Comparison of ENCODE assay signal across 8 cellular contexts in genomic region chr2:179265082-179265575, GRCh38. TPM values are rescaled to one million over a fixed set of nuclear protein-coding genes. Genes with fewer than 3 reads are reported as not detected.
DNase-seq lines count a peak whose midpoint lies in the region; ATAC-seq lines count a peak whose summit lies in the region.

No MANE protein-coding gene starts in this region.

- H3K27me3 Mint-ChIP-seq in T-helper 1 cell treated with Interleukin-12 subunit alpha and Interleukin-12 subunit beta and Interleukin-4 antibody, amounts not matched to agents 30 μg/mL and 1 μg/mL, for 36 hours (ENCODE audit: low read depth): peaks cover 48% of the 10 kb centered on the region
- peaks cover 23% of the 10 kb centered on the region for H3K27me3 Mint-ChIP-seq in activated CD4-positive, alpha-beta memory T cell treated with anti-CD3 and anti-CD28 coated beads, Interleukin-2, amount 10 ng/mL, durations not matched to agents 7 days and 5 days

- peak overlapping the region; percentile 83 for H3K4me3 ChIP-seq in skeletal muscle cell (ENCODE audit: low read depth, low read length)

- POLR2A ChIA-PET in activated CD4-positive, alpha-beta memory T cell treated with anti-CD3 and anti-CD28 coated beads, Interleukin-2, amount 10 ng/mL, durations not matched to agents 7 days and 5 days (lab: Charles Lee): no interaction called here

- CTCF ChIA-PET in activated CD4-positive, alpha-beta memory T cell treated with anti-CD3 and anti-CD28 coated beads, Interleukin-2, amount 10 ng/mL, durations not matched to agents 7 days and 5 days (lab: Charles Lee): no interaction called here

- H3K27ac Mint-ChIP-seq in T-helper 1 cell treated with Interleukin-12 subunit alpha and Interleukin-12 subunit beta and Interleukin-4 antibody, amounts not matched to agents 30 μg/mL and 1 μg/mL, for 36 hours: no peak overlapping the region
- H3K27ac Mint-ChIP-seq in activated CD4-positive, alpha-beta memory T cell treated with anti-CD3 and anti-CD28 coated beads, Interleukin-2, amount 10 ng/mL, durations not matched to agents 7 days and 5 days: peak overlapping the region; percentile 38

- intact Hi-C loops in left cardiac atrium (cut with DNase I): loop anchor here in 1 of 2 donors (10.0 kb wide), 1 partner anchor 80 kb away; no protein-coding TSS in a partner anchor

- no peaks in the 10 kb centered on the region for H3K36me3 Mint-ChIP-seq in T-helper 1 cell treated with Interleukin-12 subunit alpha and Interleukin-12 subunit beta and Interleukin-4 antibody, amounts not matched to agents 30 μg/mL and 1 μg/mL, for 36 hours (ENCODE audit: low read depth)
- H3K36me3 Mint-ChIP-seq in activated CD4-positive, alpha-beta memory T cell treated with anti-CD3 and anti-CD28 coated beads, Interleukin-2, amount 10 ng/mL, durations not matched to agents 7 days and 5 days (ENCODE audit: low read depth): peaks cover 11% of the 10 kb centered on the region

- peaks cover 7% of the 10 kb centered on the region for H3K9me3 Mint-ChIP-seq in T-helper 1 cell treated with Interleukin-12 subunit alpha and Interleukin-12 subunit beta and Interleukin-4 antibody, amounts not matched to agents 30 μg/mL and 1 μg/mL, for 36 hours
- H3K9me3 Mint-ChIP-seq in activated CD4-positive, alpha-beta memory T cell treated with anti-CD3 and anti-CD28 coated beads, Interleukin-2, amount 10 ng/mL, durations not matched to agents 7 days and 5 days: no peaks in the 10 kb centered on the region

- H3K4me3 Mint-ChIP-seq in T-helper 1 cell treated with Interleukin-12 subunit alpha and Interleukin-12 subunit beta and Interleukin-4 antibody, amounts not matched to agents 30 μg/mL and 1 μg/mL, for 36 hours: peak overlapping the region; percentile 60
- peak overlapping the region; percentile 74 for H3K4me3 Mint-ChIP-seq in activated CD4-positive, alpha-beta memory T cell treated with anti-CD3 and anti-CD28 coated beads, Interleukin-2, amount 10 ng/mL, durations not matched to agents 7 days and 5 days

- DNase-seq in T-helper 1 cell (no peak), left cardiac atrium (no peak), skeletal muscle cell (ENCODE audit: low read depth) (no peak), DMS 273 treated with DMSO at 0.1 percent for 48 hours (lab: John Stamatoyannopoulos, UW) (no peak)
- DNase-seq in activated CD4-positive, alpha-beta memory T cell treated with anti-CD3 and anti-CD28 coated beads, Interleukin-2, amount 10 ng/mL, durations not matched to agents 7 days and 5 days: no peak

- ATAC-seq in left cardiac atrium: peak; percentile 14 to 39
- ATAC-seq in GM21576 (IDR thresholded peaks at IDR 0.05; ENCODE audit: unreplicated experiment): no peak
- ATAC-seq in GM18520 (IDR thresholded peaks at IDR 0.05; ENCODE audit: unreplicated experiment): no peak

- H3K4me1 Mint-ChIP-seq in T-helper 1 cell treated with Interleukin-12 subunit alpha and Interleukin-12 subunit beta and Interleukin-4 antibody, amounts not matched to agents 30 μg/mL and 1 μg/mL, for 36 hours (ENCODE audit: low read depth): peaks cover 18% of the 10 kb centered on the region
- H3K4me1 Mint-ChIP-seq in activated CD4-positive, alpha-beta memory T cell treated with anti-CD3 and anti-CD28 coated beads, Interleukin-2, amount 10 ng/mL, durations not matched to agents 7 days and 5 days: peaks cover 24% of the 10 kb centered on the region

RNA-seq across cellular contexts. Expression of gene SESTD1, which starts 0.5 kb away (rescaled TPM):
- 10 to 100 TPM; 13.8 to 14.7 TPM for total RNA-seq in activated CD4-positive, alpha-beta memory T cell treated with anti-CD3 and anti-CD28 coated beads, Interleukin-2, amount 10 ng/mL, durations not matched to agents 7 days and 5 days
- 10 to 100 TPM; 58.5 to 59.9 TPM for total RNA-seq in left cardiac atrium

Comparison
In these comparisons a context has a peak if more than half of its experiments do, and no peak if none do; other contexts are left out.
1. ATAC-seq: peak in left cardiac atrium (2 of 2); none in GM21576 (single experiment) and GM18520 (single experiment).